ENCODE assay signal across 26 cellular contexts in the genomic region with DNA sequence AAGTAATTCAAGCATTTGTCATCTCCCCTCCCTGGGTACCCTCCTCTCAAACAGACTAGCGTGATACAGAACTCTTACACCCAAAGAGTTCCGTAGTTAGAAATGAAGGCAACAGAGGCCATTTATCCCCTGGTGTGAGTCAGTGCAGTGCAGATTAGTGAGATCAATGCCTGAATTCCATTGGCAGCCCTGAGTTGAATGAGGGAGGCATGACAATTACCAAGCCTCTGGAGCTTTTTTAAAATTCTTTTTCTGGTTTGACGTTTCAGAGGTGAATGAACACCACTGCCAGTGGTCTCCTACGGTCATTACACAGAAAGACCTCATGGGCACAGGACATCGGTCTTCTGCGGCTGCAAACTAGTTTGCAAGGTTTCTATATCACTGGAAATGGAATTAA.
"Had no signal": no experiment of that assay in that cellular context is flagged by ENCODE, and none has a peak within 500 bp of the region (broad histone marks: within the 10 kb centered on the region; RNA-seq: fewer than 3 reads in every experiment).

No MANE protein-coding gene starts in this region.

- H3K4me3 Mint-ChIP-seq: immature natural killer cell; memory B cell; nephron; stimulated activated naive B cell treated with anti-CD40 and anti-IgM and Interleukin-4, amounts not matched to agents 10 μg/mL and 1 μg/mL and 100 μg/mL, for 72 hours; stimulated activated naive CD8-positive, alpha-beta T cell treated with anti-CD3 and anti-CD28 coated beads, Interleukin-15, amount 100 ng/mL, for 72 hours had no signal

- H3K27me3 ChIP-seq: foreskin keratinocyte, ovary, right atrium auricular region, sigmoid colon, testis, tibial nerve, upper lobe of right lung, vagina had no signal

- H3K9me3 ChIP-seq: lower lobe of right lung, ovary, testis, upper lobe of right lung, vagina had no signal

- H3K4me1 Mint-ChIP-seq: immature natural killer cell; memory B cell; stimulated activated naive B cell treated with anti-CD40 and anti-IgM and Interleukin-4, amounts not matched to agents 10 μg/mL and 1 μg/mL and 100 μg/mL, for 72 hours; stimulated activated naive CD8-positive, alpha-beta T cell treated with anti-CD3 and anti-CD28 coated beads, Interleukin-15, amount 100 ng/mL, for 72 hours had no signal

- H3K27ac Mint-ChIP-seq: immature natural killer cell; memory B cell; nephron; stimulated activated naive B cell treated with anti-CD40 and anti-IgM and Interleukin-4, amounts not matched to agents 10 μg/mL and 1 μg/mL and 100 μg/mL, for 72 hours; stimulated activated naive CD8-positive, alpha-beta T cell treated with anti-CD3 and anti-CD28 coated beads, Interleukin-15, amount 100 ng/mL, for 72 hours had no signal

- DNase-seq: effector memory CD4-positive, alpha-beta T cell; foreskin keratinocyte; heart left ventricle; hippocampal formation; immature natural killer cell; kidney; left cardiac atrium; left ventricle myocardium inferior; lower lobe of right lung; midbrain; nucleus accumbens; ovary; sigmoid colon; stimulated activated CD4-positive, alpha-beta T cell treated with anti-CD3 and anti-CD28 coated beads, Interleukin-2, amount 100 ng/mL, for 24 hours; stimulated activated CD4-positive, alpha-beta T cell treated with anti-CD3 and anti-CD28 coated beads, Interleukin-4, amount 100 ng/mL, for 4 hours; stimulated activated naive B cell treated with anti-CD40 and anti-IgM and Interleukin-4, amounts not matched to agents 10 μg/mL and 1 μg/mL and 100 μg/mL, for 72 hours; stimulated activated naive CD8-positive, alpha-beta T cell treated with anti-CD3 and anti-CD28 coated beads, Interleukin-15, amount 100 ng/mL, for 72 hours; testis; upper lobe of right lung had no signal

- ATAC-seq: foreskin keratinocyte; heart left ventricle; left cardiac atrium; lower lobe of right lung; stimulated activated naive B cell treated with anti-CD40 and anti-IgM and Interleukin-4, amounts not matched to agents 10 μg/mL and 1 μg/mL and 100 μg/mL, for 72 hours; stimulated activated naive CD8-positive, alpha-beta T cell treated with anti-CD3 and anti-CD28 coated beads, Interleukin-15, amount 100 ng/mL, for 72 hours; upper lobe of right lung had no signal

- H3K36me3 Mint-ChIP-seq: immature natural killer cell, memory B cell had no signal

- H3K27ac ChIP-seq: coronary artery, foreskin keratinocyte, heart left ventricle, left ventricle myocardium inferior, lower lobe of right lung, ovary, right atrium auricular region, sigmoid colon, skin epidermis, testis, tibial nerve, upper lobe of right lung, vagina had no signal

- H3K4me1 ChIP-seq: foreskin keratinocyte, heart left ventricle, left ventricle myocardium inferior, lower lobe of right lung, right atrium auricular region, sigmoid colon, testis, tibial nerve, upper lobe of right lung, vagina had no signal

- H3K36me3 ChIP-seq: heart left ventricle, left ventricle myocardium inferior, lower lobe of right lung, ovary, right atrium auricular region, sigmoid colon, tibial nerve, upper lobe of right lung, vagina had no signal

- H3K4me3 ChIP-seq: coronary artery, heart left ventricle, left ventricle myocardium inferior, lower lobe of right lung, ovary, right atrium auricular region, sigmoid colon, skin epidermis, testis, tibial nerve, upper lobe of right lung, vagina had no signal
